ENCODE assay signal across 8 cellular contexts in the genomic region with DNA sequence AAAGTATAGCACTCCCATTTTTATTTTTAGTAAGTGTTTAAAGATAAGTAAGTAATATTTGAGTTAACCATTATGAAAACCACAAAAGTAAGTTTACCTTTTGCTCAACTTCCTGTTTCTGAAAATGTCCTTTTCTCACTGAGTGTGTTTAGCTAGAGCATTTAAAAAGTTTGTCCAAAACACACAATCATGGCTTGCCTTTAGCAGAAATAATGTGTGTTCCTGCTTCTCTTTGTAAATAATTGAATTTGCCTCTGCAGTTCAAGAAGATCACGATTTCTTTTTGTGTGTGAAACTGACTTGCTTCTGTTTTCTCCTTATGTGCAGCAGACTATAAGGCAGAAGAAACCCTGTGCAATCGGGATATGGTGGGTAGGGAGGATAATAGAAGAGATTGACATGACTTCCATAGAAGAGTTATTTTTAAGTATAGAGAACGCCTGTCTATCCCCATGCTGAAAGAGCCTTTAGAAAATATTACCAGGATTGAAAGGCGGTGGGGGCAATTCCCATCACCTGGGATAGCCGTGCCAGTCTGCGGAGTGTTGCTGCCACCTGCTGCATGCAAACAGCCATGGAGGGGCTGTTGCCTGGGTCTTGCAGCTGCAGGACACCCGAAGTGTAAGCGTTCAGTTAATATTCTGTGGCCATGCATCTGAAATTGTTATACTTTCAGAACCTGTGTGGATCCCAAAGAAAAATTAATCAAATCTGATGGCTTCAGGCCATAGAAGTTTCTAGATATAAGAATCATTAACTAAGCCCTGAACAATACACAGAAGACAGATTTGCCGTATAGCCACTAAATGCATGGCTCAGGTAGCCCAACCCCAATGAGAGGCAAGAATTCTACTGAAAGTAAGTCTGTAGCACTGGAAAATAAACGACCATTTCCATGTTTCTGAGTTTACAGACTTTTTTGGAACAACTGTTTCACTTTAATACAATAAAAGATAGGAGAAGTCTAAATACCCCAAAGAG. TPM values are rescaled to one million over a fixed set of nuclear protein-coding genes. Genes with fewer than 3 reads are reported as not detected.
DNase-seq lines count a peak whose midpoint lies in the region; ATAC-seq, FAIRE-seq and TF ChIP-seq lines count a peak whose summit lies in the region.

No MANE protein-coding gene starts in this region.

- H4K8ac ChIP-seq in neuronal stem cell (ENCODE audit: low read depth, low read length) = no peak overlapping the region

- ATAC-seq in HG02938 (IDR thresholded peaks at IDR 0.05; ENCODE audit: unreplicated experiment) = peak; percentile 59

- 52 to 60% methylated on average over 7 to 10 of the region's 10 CpGs for WGBS in endodermal cell (ENCODE audit: insufficient coverage in 1 of 2, insufficient read length in 1 of 2), 2 experiments
- no CpG with 5 or more reads among the region's 10 CpGs for WGBS in neuronal stem cell (ENCODE audit: extremely low coverage in 2 of 2, insufficient read length in 2 of 2, insufficient replicate concordance in 1 of 2), 2 donors
- WGBS in thyroid gland, 2 donors = 18 to 21% methylated on average over 10 of the region's 10 CpGs

- H3K36me3 ChIP-seq in endodermal cell (ENCODE audit: control insufficient read depth, insufficient read depth, low read length) (no peaks in the 10 kb centered on the region), neuronal stem cell (replicated peaks in 1 of 2; ENCODE audit: control insufficient read depth in 2 of 2, insufficient read depth in 2 of 2, low read length in 2 of 2) (no peaks in the 10 kb centered on the region), thyroid gland (no peaks in the 10 kb centered on the region)

- no peak overlapping the region for H3K4me3 ChIP-seq in AG09309 (ENCODE audit: control insufficient read depth, low read depth, low read length)
- H3K4me3 ChIP-seq in endodermal cell (ENCODE audit: low read length) = no peak overlapping the region
- no peak overlapping the region for H3K4me3 ChIP-seq in neuronal stem cell (ENCODE audit: low read length in 2 of 2)
- H3K4me3 ChIP-seq in thyroid gland (replicated peaks in 1 of 3) = no peak overlapping the region

- H3K4me1 ChIP-seq in endodermal cell (ENCODE audit: control insufficient read depth, insufficient read depth, low read length) (no peaks in the 10 kb centered on the region), neuronal stem cell (ENCODE audit: control insufficient read depth in 2 of 2, insufficient read depth in 1 of 2, low read depth in 1 of 2, low read length in 2 of 2) (peaks cover 0 to 2% of the 10 kb centered on the region in 2 donors), thyroid gland (peaks cover 0 to 6% of the 10 kb centered on the region in 2 donors)

- FAIRE-seq in GM18507 (lab: Jason Lieb, UNC) = peak; percentile 92

- CTCF ChIA-PET in activated CD4-positive, alpha-beta memory T cell treated with anti-CD3 and anti-CD28 coated beads for 36 hours (lab: Charles Lee) = interaction anchor here (0.6 to 4.1 kb wide), 21 partner anchors 8 to 1225 kb away, joined by 3 to 38 read pairs (median 3); no protein-coding TSS in a partner anchor

- intact Hi-C loops in activated CD4-positive, alpha-beta memory T cell treated with anti-CD3 and anti-CD28 coated beads for 36 hours (cut with micrococcal nuclease) = loop anchor here (1.0 to 5.0 kb wide), 6 partner anchors 147 to 1807 kb away; partner anchors contain the start of gene NECTIN3
- intact Hi-C loops in thyroid gland (cut with DNase I) = no loop called here

- H2AK5ac ChIP-seq in neuronal stem cell (ENCODE audit: low read depth, low read length) = no peak overlapping the region

- no peak overlapping the region for H2AFZ ChIP-seq in neuronal stem cell (ENCODE audit: low read length)

- H3K79me1 ChIP-seq in neuronal stem cell (ENCODE audit: low read depth, low read length) = no peaks in the 10 kb centered on the region

- no peaks in the 10 kb centered on the region for H3K27me3 ChIP-seq in endodermal cell (ENCODE audit: control insufficient read depth, insufficient read depth, low read length, poor library complexity, severe bottlenecking)
- no peaks in the 10 kb centered on the region for H3K27me3 ChIP-seq in neuronal stem cell (ENCODE audit: control insufficient read depth in 3 of 3, insufficient read depth in 3 of 3, low read depth in 1 of 3, low read length in 3 of 3)
- H3K27me3 ChIP-seq in thyroid gland = no peaks in the 10 kb centered on the region

- no peak for TF ChIP-seq POLR2A in thyroid gland (IDR thresholded peaks at IDR 0.05)

- DNase-seq in AG09309 (ENCODE audit: low read depth) = no peak
- no peak for DNase-seq in GM18507 (ENCODE audit: extremely low spot score, insufficient read length, low read depth)
- DNase-seq in NCI-H2227 (lab: John Stamatoyannopoulos, UW; ENCODE audit: unreplicated experiment) = peak; percentile 52
- DNase-seq in activated CD4-positive, alpha-beta memory T cell treated with anti-CD3 and anti-CD28 coated beads for 36 hours = peak; percentile 78
- DNase-seq in endodermal cell = peak; percentile 89
- DNase-seq in neuronal stem cell (ENCODE audit: low spot score) = peak; percentile 48
- DNase-seq in thyroid gland = peak; percentile 72 to 78

- H3K4me2 ChIP-seq in neuronal stem cell (ENCODE audit: insufficient read depth, low read length, poor library complexity, severe bottlenecking) = no peak overlapping the region

- no peak overlapping the region for H3K23ac ChIP-seq in neuronal stem cell (ENCODE audit: low read depth, low read length, poor library complexity)

- H2BK15ac ChIP-seq in neuronal stem cell (ENCODE audit: low read length) = no peak overlapping the region

- TF ChIP-seq CTCF in AG09309 (IDR thresholded peaks at IDR 0.05; ENCODE audit: control insufficient read depth, insufficient read depth, low read depth, low read length, missing control alignments) (peak; percentile 89), endodermal cell (conservative IDR thresholded peaks at IDR 0.05) (peak; percentile 95), thyroid gland (IDR thresholded peaks at IDR 0.05) (peak; percentile 42 to 88 (median 76))

- no peak overlapping the region for H2BK5ac ChIP-seq in neuronal stem cell (ENCODE audit: low read length)

- no peak overlapping the region for H2BK12ac ChIP-seq in neuronal stem cell (ENCODE audit: low read length)

- peaks cover 8% of the 10 kb centered on the region for H3K36me3 Mint-ChIP-seq in activated CD4-positive, alpha-beta memory T cell treated with anti-CD3 and anti-CD28 coated beads for 36 hours
- no peaks in the 10 kb centered on the region for H3K36me3 Mint-ChIP-seq in endodermal cell (ENCODE audit: low read depth)

- peak overlapping the region; percentile 83 for H3K27ac Mint-ChIP-seq in activated CD4-positive, alpha-beta memory T cell treated with anti-CD3 and anti-CD28 coated beads for 36 hours
- no peak overlapping the region for H3K27ac Mint-ChIP-seq in endodermal cell

- no peaks in the 10 kb centered on the region for H3K9me3 ChIP-seq in endodermal cell (ENCODE audit: control insufficient read depth, low read length)
- H3K9me3 ChIP-seq in neuronal stem cell (replicated peaks in 1 of 2; ENCODE audit: control insufficient read depth in 2 of 2, insufficient read depth in 1 of 2, low read depth in 1 of 2, low read length in 2 of 2) = no peaks in the 10 kb centered on the region
- no peaks in the 10 kb centered on the region for H3K9me3 ChIP-seq in thyroid gland

- H2BK120ac ChIP-seq in neuronal stem cell (ENCODE audit: low read depth, low read length) = no peak overlapping the region

- H3K4me1 Mint-ChIP-seq in activated CD4-positive, alpha-beta memory T cell treated with anti-CD3 and anti-CD28 coated beads for 36 hours (ENCODE audit: low read depth) = peaks cover 71% of the 10 kb centered on the region
- H3K4me1 Mint-ChIP-seq in endodermal cell = peaks cover 3% of the 10 kb centered on the region

- peak overlapping the region; percentile 64 for H3K4me3 Mint-ChIP-seq in activated CD4-positive, alpha-beta memory T cell treated with anti-CD3 and anti-CD28 coated beads for 36 hours
- H3K4me3 Mint-ChIP-seq in endodermal cell = no peak overlapping the region

- no peak overlapping the region for H4K91ac ChIP-seq in neuronal stem cell (ENCODE audit: low read depth, low read length, poor library complexity)

- H3K27ac ChIP-seq in endodermal cell (ENCODE audit: low read depth, low read length) = no peak overlapping the region
- H3K27ac ChIP-seq in neuronal stem cell (replicated peaks; ENCODE audit: low read length) = no peak overlapping the region
- no peak overlapping the region for H3K27ac ChIP-seq in thyroid gland

- H3K14ac ChIP-seq in neuronal stem cell (ENCODE audit: low read length) = no peak overlapping the region

- no peaks in the 10 kb centered on the region for H3K9me3 Mint-ChIP-seq in activated CD4-positive, alpha-beta memory T cell treated with anti-CD3 and anti-CD28 coated beads for 36 hours
- no peaks in the 10 kb centered on the region for H3K9me3 Mint-ChIP-seq in endodermal cell

- no peak overlapping the region for H3K4ac ChIP-seq in neuronal stem cell (ENCODE audit: low read length)

- no peaks in the 10 kb centered on the region for H3K27me3 Mint-ChIP-seq in activated CD4-positive, alpha-beta memory T cell treated with anti-CD3 and anti-CD28 coated beads for 36 hours
- H3K27me3 Mint-ChIP-seq in endodermal cell (ENCODE audit: insufficient read depth) = no peaks in the 10 kb centered on the region

- H3K18ac ChIP-seq in neuronal stem cell (ENCODE audit: low read length) = no peak overlapping the region

- POLR2A ChIA-PET in activated CD4-positive, alpha-beta memory T cell treated with anti-CD3 and anti-CD28 coated beads for 36 hours (lab: Charles Lee) = interaction anchor here (0.6 to 1.5 kb wide), 4 partner anchors 8 to 725 kb away, joined by 3 to 4 read pairs (median 3); no protein-coding TSS in a partner anchor

- H3K9ac ChIP-seq in endodermal cell (ENCODE audit: extremely low read depth, low read length, poor library complexity, severe bottlenecking) (no peak overlapping the region), neuronal stem cell (ENCODE audit: low read depth, low read length, poor library complexity) (no peak overlapping the region)

RNA-seq across cellular contexts. Expression of gene CD96, which starts 2.4 kb away (rescaled TPM):
- total RNA-seq in activated CD4-positive, alpha-beta memory T cell treated with anti-CD3 and anti-CD28 coated beads for 36 hours = 10 to 100 TPM; 37.9 to 39.0 TPM
- total RNA-seq in endodermal cell (not detected), thyroid gland (1 to 10 TPM; 2.8 to 4.6 (median 3.7) TPM)
- 0.39 TPM for polyA plus RNA-seq in endodermal cell (2013, experiment 1 of 2)
- not detected for polyA plus RNA-seq in endodermal cell (2013, experiment 2 of 2)
- polyA plus RNA-seq in neuronal stem cell (2013, experiment 1 of 2) = 0.04 TPM
- polyA plus RNA-seq in neuronal stem cell (2013, experiment 2 of 2) = 0.01 TPM

RNA-seq across cellular contexts. Expression of gene ZBED2, which starts 55.5 kb away (rescaled TPM):
- 100 to 1,000 TPM; 609 to 610 TPM for total RNA-seq in activated CD4-positive, alpha-beta memory T cell treated with anti-CD3 and anti-CD28 coated beads for 36 hours
- total RNA-seq in endodermal cell (not detected), thyroid gland (100 to 1,000 TPM in 2 of 4 donors, 10 to 100 TPM in 2; 31.1 to 163 (median 88.9) TPM)
- not detected for polyA plus RNA-seq in endodermal cell (2013, experiment 1 of 2)
- polyA plus RNA-seq in endodermal cell (2013, experiment 2 of 2) = not detected
- polyA plus RNA-seq in neuronal stem cell (2013, experiment 1 of 2) = not detected
- polyA plus RNA-seq in neuronal stem cell (2013, experiment 2 of 2) = not detected

Comparison
In these comparisons a context has a peak if more than half of its experiments do, and no peak if none do; other contexts are left out.
1. DNase-seq: peak in NCI-H2227 (single experiment), activated CD4-positive, alpha-beta memory T cell treated with anti-CD3 and anti-CD28 coated beads for 36 hours (single experiment), endodermal cell (single experiment), neuronal stem cell (single experiment) and thyroid gland (2 of 2); none in AG09309 (single experiment) and GM18507 (single experiment).
2. RNA of gene CD96, which starts 2.4 kb away (total RNA-seq): 37.9 to 39.0 TPM in activated CD4-positive, alpha-beta memory T cell treated with anti-CD3 and anti-CD28 coated beads for 36 hours; 2.8 to 4.6 TPM in thyroid gland and not detected in endodermal cell; every median in the first group is over 4 times any median in the second.
3. RNA of gene ZBED2, which starts 55.5 kb away (total RNA-seq): 609 to 610 TPM in activated CD4-positive, alpha-beta memory T cell treated with anti-CD3 and anti-CD28 coated beads for 36 hours and 31.1 to 163 TPM in thyroid gland; not detected in endodermal cell; every median in the first group is over 10 times any median in the second.
4. Peak in every context shown above with its lines, with median percentiles within 50 percentile points of each other: CTCF ChIP-seq.